Comparison of ENCODE assay signal across 24 cellular contexts in genomic region chr15:61037031-61037430, GRCh38.
A peak's percentile ranks its signal among the peaks of the same experiment; 100 is the strongest.
DNase-seq lines count a peak whose midpoint lies in the region; ATAC-seq, FAIRE-seq and TF ChIP-seq lines count a peak whose summit lies in the region.
"Had no signal": no experiment of that assay in that cellular context is flagged by ENCODE, and none has a peak within 500 bp of the region (broad histone marks: within the 10 kb centered on the region; RNA-seq: fewer than 3 reads in every experiment).

No MANE protein-coding gene starts in this region.

- DNase-seq in A549 (ENCODE audit: low read depth in 1 of 2, low spot score in 1 of 2): no peak
- peak; percentile 10 for DNase-seq in HCEC 1CT
- DNase-seq in endothelial cell (ENCODE audit: low spot score): no peak
- DNase-seq in mesenchymal stem cell: no peak
- DNase-seq in H9: no peak
- DNase-seq in sigmoid colon: no peak
- DNase-seq: activated CD4-positive, alpha-beta memory T cell treated with anti-CD3 and anti-CD28 coated beads for 36 hours; activated CD8-positive, alpha-beta memory T cell treated with anti-CD3 and anti-CD28 coated beads, Interleukin-2, amount 50 U/mL, for 4 hours; activated naive CD4-positive, alpha-beta T cell treated with anti-CD3 and anti-CD28 coated beads, Interleukin-2, amount 50 U/mL, for 16 hours; amygdala; caudate nucleus; Kasumi-1; MV-4-11; NCI-H1436 treated with DMSO at 0.1 percent for 48 hours; NCI-H446; NCI-H774; T-helper 1 cell; tibial artery had no signal

- H2BK5ac ChIP-seq in mesenchymal stem cell (ENCODE audit: low read depth, low read length, poor library complexity, severe bottlenecking) (no peak overlapping the region), H9 (ENCODE audit: insufficient read length, low read length) (no peak overlapping the region)

- no peak overlapping the region for H2BK15ac ChIP-seq in mesenchymal stem cell (ENCODE audit: low read depth, poor library complexity, severe bottlenecking)
- no peak overlapping the region for H2BK15ac ChIP-seq in H9 (ENCODE audit: low read depth, low read length)

- H3K36me3 Mint-ChIP-seq in endothelial cell (ENCODE audit: low read depth, unreplicated experiment): no peaks in the 10 kb centered on the region
- H3K36me3 Mint-ChIP-seq in H9 (ENCODE audit: insufficient read depth in 1 of 3, low read depth in 3 of 3): no peaks in the 10 kb centered on the region
- H3K36me3 Mint-ChIP-seq: activated CD4-positive, alpha-beta memory T cell treated with anti-CD3 and anti-CD28 coated beads for 36 hours had no signal

- H2BK20ac ChIP-seq in H9 (ENCODE audit: low read depth, low read length, poor library complexity, severe bottlenecking): no peak overlapping the region

- no peaks in the 10 kb centered on the region for H4K20me1 ChIP-seq in H9 (ENCODE audit: control insufficient read depth, insufficient read depth, insufficient read length)
- H4K20me1 ChIP-seq: BLaER1 had no signal

- H2BK120ac ChIP-seq in mesenchymal stem cell (ENCODE audit: low read depth, low read length) (no peak overlapping the region), H9 (ENCODE audit: low read depth, low read length, poor library complexity, severe bottlenecking) (no peak overlapping the region)

- H3K56ac ChIP-seq in H9 (ENCODE audit: insufficient read length, low read depth, low read length): no peak overlapping the region

- H2AK5ac ChIP-seq in mesenchymal stem cell (ENCODE audit: low read length, severe bottlenecking) (no peak overlapping the region), H9 (ENCODE audit: insufficient read length, low read length) (no peak overlapping the region)

- CTCF ChIA-PET in A549 (lab: Yijun Ruan, JAX): no interaction called here

- H2AFZ ChIP-seq in mesenchymal stem cell (ENCODE audit: low read depth, low read length) (no peak overlapping the region), H9 (ENCODE audit: low read length) (no peak overlapping the region)

- H3T11ph ChIP-seq in H9 (ENCODE audit: low read length): no peak overlapping the region

- FAIRE-seq in A549 (lab: Jason Lieb, UNC): peak; percentile 43

- H3K4me1 ChIP-seq in A549: no peaks in the 10 kb centered on the region
- H3K4me1 ChIP-seq in mesenchymal stem cell (ENCODE audit: control insufficient read depth, insufficient read depth, low read depth, low read length): no peaks in the 10 kb centered on the region
- no peaks in the 10 kb centered on the region; the same call in 1 of the 2 replicates for H3K4me1 ChIP-seq in H9 (ENCODE audit: insufficient read depth, low read length)
- H3K4me1 ChIP-seq in sigmoid colon: peaks cover 0 to 59% (median 49%) of the 10 kb centered on the region in 4 donors
- H3K4me1 ChIP-seq: BLaER1 had no signal

- H3K9me3 ChIP-seq in A549 (no peaks in the 10 kb centered on the region), mesenchymal stem cell (ENCODE audit: control insufficient read depth, low read length) (no peaks in the 10 kb centered on the region), H9 (ENCODE audit: control insufficient read depth, low read depth, low read length) (no peaks in the 10 kb centered on the region), sigmoid colon (no peaks in the 10 kb centered on the region)
- H3K9me3 ChIP-seq: BLaER1, tibial artery had no signal

- TF ChIP-seq POLR2A in A549 (IDR thresholded peaks at IDR 0.05; ENCODE audit: low read length): no peak
- TF ChIP-seq POLR2A in sigmoid colon (IDR thresholded peaks at IDR 0.05): no peak

- H2BK12ac ChIP-seq in mesenchymal stem cell (ENCODE audit: low read length in 2 of 2) (no peak overlapping the region), H9 (ENCODE audit: insufficient read length, low read depth, low read length) (no peak overlapping the region)

- H3K23ac ChIP-seq in mesenchymal stem cell (ENCODE audit: low read length in 2 of 2) (no peak overlapping the region), H9 (ENCODE audit: insufficient read length, low read depth, low read length) (no peak overlapping the region)

- intact Hi-C loops in sigmoid colon (cut with DNase I): loop anchor here (5.0 kb wide), 1 partner anchor 445 kb away; no protein-coding TSS in a partner anchor

- H3K79me2 ChIP-seq in H9 (ENCODE audit: insufficient read depth, low read length): no peaks in the 10 kb centered on the region

- H3K18ac ChIP-seq in mesenchymal stem cell (ENCODE audit: low read depth in 1 of 2, low read length in 2 of 2): no peak overlapping the region
- no peak overlapping the region for H3K18ac ChIP-seq in H9 (ENCODE audit: insufficient read length, low read depth, low read length)

- TF ChIP-seq CTCF in A549 (IDR thresholded peaks at IDR 0.05) (no peak), endothelial cell (IDR thresholded peaks at IDR 0.05; ENCODE audit: unreplicated experiment) (no peak), H9 (conservative IDR thresholded peaks at IDR 0.05) (no peak), sigmoid colon (IDR thresholded peaks at IDR 0.05) (no peak)

- peaks cover 15% of the 10 kb centered on the region for H3K4me1 Mint-ChIP-seq in endothelial cell (ENCODE audit: unreplicated experiment)
- H3K4me1 Mint-ChIP-seq in H9: peaks cover 24 to 33% of the 10 kb centered on the region in 2 experiments

- 12% methylated on average over 3 of the region's 3 CpGs for WGBS in A549 (ENCODE audit: missing lambda C conversion rate)
- 86% methylated on average over 3 of the region's 3 CpGs for WGBS in mesenchymal stem cell
- WGBS in H9 (ENCODE audit: extremely low coverage, insufficient read length, low lambda C conversion rate): no CpG with 5 or more reads among the region's 3 CpGs
- WGBS in sigmoid colon, 2 donors: 78 to 88% methylated on average over 3 of the region's 3 CpGs

- H3K4ac ChIP-seq in mesenchymal stem cell (ENCODE audit: low read depth in 1 of 2, low read length in 2 of 2) (no peak overlapping the region), H9 (ENCODE audit: low read depth, low read length) (no peak overlapping the region)

- no peak for TF ChIP-seq RAD21 in A549 (conservative IDR thresholded peaks at IDR 0.05 in 1 of 2, IDR thresholded peaks at IDR 0.05 in 1 of 2)

- H3K14ac ChIP-seq in mesenchymal stem cell (ENCODE audit: low read length in 2 of 2): no peak overlapping the region
- H3K14ac ChIP-seq in H9 (ENCODE audit: insufficient read depth, low read length): no peak overlapping the region

- no peak for TF ChIP-seq EP300 in A549 (IDR thresholded peaks at IDR 0.05)
- no peak for TF ChIP-seq EP300 in sigmoid colon (IDR thresholded peaks at IDR 0.05)

- H3K9ac ChIP-seq in mesenchymal stem cell (ENCODE audit: low read length) (peak overlapping the region; percentile 35), H9 (ENCODE audit: extremely low read depth, insufficient read length, low read length) (no peak overlapping the region)
- H3K9ac ChIP-seq: BLaER1 had no signal

- H3K4me3 Mint-ChIP-seq in endothelial cell (ENCODE audit: unreplicated experiment) (no peak overlapping the region), H9 (no peak overlapping the region)
- H3K4me3 Mint-ChIP-seq: activated CD4-positive, alpha-beta memory T cell treated with anti-CD3 and anti-CD28 coated beads for 36 hours; activated T-helper 1 cell treated with anti-CD3 and anti-CD28 coated beads, Interleukin-12 subunit alpha, Interleukin-12 subunit beta, Interleukin-2, Interleukin-4 antibody, amounts not matched to agents 30 ng/mL and 10 ng/mL and 1 ng/mL, durations not matched to agents 14 hours and 24 hours and 36 hours; stimulated activated naive CD8-positive, alpha-beta T cell treated with anti-CD3 and anti-CD28 coated beads, Interleukin-15, Interleukin-2, amounts not matched to agents 100 ng/mL and 50 ng/mL, for 24 hours had no signal

- ATAC-seq in A549 (no peak), GM18517 (IDR thresholded peaks at IDR 0.05; ENCODE audit: unreplicated experiment) (no peak), GM21381 (IDR thresholded peaks at IDR 0.05; ENCODE audit: unreplicated experiment) (no peak)

- no peaks in the 10 kb centered on the region for H3K23me2 ChIP-seq in H9 (ENCODE audit: insufficient read length, low read depth, low read length, poor library complexity, severe bottlenecking)

- H3K36me3 ChIP-seq in mesenchymal stem cell (ENCODE audit: control insufficient read depth in 1 of 2, insufficient read depth in 2 of 2, low read depth in 1 of 2, low read length in 2 of 2) (no peaks in the 10 kb centered on the region), sigmoid colon (no peaks in the 10 kb centered on the region)
- H3K36me3 ChIP-seq: BLaER1, tibial artery had no signal

- H4K8ac ChIP-seq in mesenchymal stem cell (ENCODE audit: low read length) (no peak overlapping the region), H9 (replicated peaks; ENCODE audit: insufficient read length, low read depth, low read length) (no peak overlapping the region)

- no peak overlapping the region for H4K91ac ChIP-seq in mesenchymal stem cell (ENCODE audit: low read length)
- H4K91ac ChIP-seq in H9 (ENCODE audit: insufficient read length, low read depth, low read length): no peak overlapping the region

- H4K5ac ChIP-seq in H9 (ENCODE audit: insufficient read length, low read depth, low read length): no peak overlapping the region

- H3K9me3 Mint-ChIP-seq in endothelial cell (ENCODE audit: unreplicated experiment) (no peaks in the 10 kb centered on the region), H9 (no peaks in the 10 kb centered on the region)
- H3K9me3 Mint-ChIP-seq: activated CD4-positive, alpha-beta memory T cell treated with anti-CD3 and anti-CD28 coated beads for 36 hours; activated T-helper 1 cell treated with anti-CD3 and anti-CD28 coated beads, Interleukin-12 subunit alpha, Interleukin-12 subunit beta, Interleukin-2, Interleukin-4 antibody, amounts not matched to agents 30 ng/mL and 10 ng/mL and 1 ng/mL, durations not matched to agents 14 hours and 24 hours and 36 hours; stimulated activated naive CD8-positive, alpha-beta T cell treated with anti-CD3 and anti-CD28 coated beads, Interleukin-15, Interleukin-2, amounts not matched to agents 100 ng/mL and 50 ng/mL, for 24 hours had no signal

- H3K27ac ChIP-seq in A549: no peak overlapping the region
- no peak overlapping the region for H3K27ac ChIP-seq in mesenchymal stem cell (ENCODE audit: low read length, poor library complexity, severe bottlenecking)
- H3K27ac ChIP-seq in H9 (ENCODE audit: insufficient read length, low read depth, low read length): no peak overlapping the region
- H3K27ac ChIP-seq in sigmoid colon: peak overlapping the region in 1 of 4 donors; percentile 70
- H3K27ac ChIP-seq: BLaER1 had no signal

- H3K4me2 ChIP-seq in A549: no peak overlapping the region
- H3K4me2 ChIP-seq in mesenchymal stem cell (ENCODE audit: low read length, poor library complexity, severe bottlenecking): no peak overlapping the region
- no peak overlapping the region for H3K4me2 ChIP-seq in H9 (ENCODE audit: insufficient read depth, insufficient read length, low read length)
- H3K4me2 ChIP-seq: BLaER1 had no signal

- peak overlapping the region; percentile 84 for H3K27ac Mint-ChIP-seq in endothelial cell (ENCODE audit: unreplicated experiment)
- H3K27ac Mint-ChIP-seq in H9: 0 out of 7 replicates have a peak overlapping the region, but pooled peaks of 1 of the 3 experiments have one; percentile 24
- H3K27ac Mint-ChIP-seq: activated CD4-positive, alpha-beta memory T cell treated with anti-CD3 and anti-CD28 coated beads for 36 hours; activated T-helper 1 cell treated with anti-CD3 and anti-CD28 coated beads, Interleukin-12 subunit alpha, Interleukin-12 subunit beta, Interleukin-2, Interleukin-4 antibody, amounts not matched to agents 30 ng/mL and 10 ng/mL and 1 ng/mL, durations not matched to agents 14 hours and 24 hours and 36 hours; stimulated activated naive CD8-positive, alpha-beta T cell treated with anti-CD3 and anti-CD28 coated beads, Interleukin-15, Interleukin-2, amounts not matched to agents 100 ng/mL and 50 ng/mL, for 24 hours had no signal

- H3K27me3 ChIP-seq in mesenchymal stem cell (ENCODE audit: control insufficient read depth in 1 of 2, insufficient read depth in 1 of 2, low read length in 2 of 2): no peaks in the 10 kb centered on the region
- H3K27me3 ChIP-seq in H9 (ENCODE audit: insufficient read depth, low read length): no peaks in the 10 kb centered on the region
- H3K27me3 ChIP-seq in sigmoid colon: no peaks in the 10 kb centered on the region
- H3K27me3 ChIP-seq: BLaER1, tibial artery had no signal

- H3K4me3 ChIP-seq in A549: no peak overlapping the region
- peak overlapping the region in 1 of 2 experiments; percentile 9 for H3K4me3 ChIP-seq in mesenchymal stem cell (ENCODE audit: insufficient read depth in 1 of 2, low read depth in 1 of 2, low read length in 2 of 2)
- H3K4me3 ChIP-seq in sigmoid colon: no peak overlapping the region
- H3K4me3 ChIP-seq: BLaER1, lung, tibial artery had no signal

- H3K27me3 Mint-ChIP-seq in endothelial cell (ENCODE audit: unreplicated experiment): no peaks in the 10 kb centered on the region
- H3K27me3 Mint-ChIP-seq in H9 (ENCODE audit: low read depth): no peaks in the 10 kb centered on the region

- H3K79me1 ChIP-seq in mesenchymal stem cell (replicated peaks; ENCODE audit: low read length, poor library complexity, severe bottlenecking) (no peaks in the 10 kb centered on the region), H9 (ENCODE audit: insufficient read depth, low read depth, low read length, poor library complexity, severe bottlenecking) (no peaks in the 10 kb centered on the region)

- POLR2A ChIA-PET in A549 (lab: Yijun Ruan, JAX): interaction anchor here (0.7 kb wide), 1 partner anchor 37 kb away, joined by 3 read pairs; no protein-coding TSS in a partner anchor
